Comparison of ENCODE assay signal across 8 cellular contexts in genomic region chr6:149834513-149835481, GRCh38. TPM values are rescaled to one million over a fixed set of nuclear protein-coding genes. Genes with fewer than 3 reads are reported as not detected.
DNase-seq lines count a peak whose midpoint lies in the region; ATAC-seq and TF ChIP-seq lines count a peak whose summit lies in the region.

No MANE protein-coding gene starts in this region.

- H3K9me3 Mint-ChIP-seq in activated T-cell treated with anti-CD3 and anti-CD28 coated beads, Interleukin-2, amount 50 U/mL, for 72 hours: no peaks in the 10 kb centered on the region

- in situ Hi-C loops in Panc1 (cut with HindIII; ENCODE audit: low pct_unique_long_range_greater_than_20kb, low sequenced_read_pairs): no loop called here
- in situ Hi-C loops in transverse colon (cut with MboI; ENCODE audit: low pct_ligation_motif_present in 1 of 4, low pct_unique_long_range_greater_than_20kb in 1 of 4, low sequenced_read_pairs in 3 of 4): loop anchor here in 2 of 4 donors (5.0 to 25.0 kb wide), 3 partner anchors 88 to 178 kb away; partner anchors contain the start of gene RAET1G (in 1 of the 2)

- WGBS in transverse colon (ENCODE audit: low coverage in 1 of 2), 2 donors: 48 to 50% methylated on average over 4 to 5 of the region's 5 CpGs

- H3K27ac ChIP-seq in Panc1 (ENCODE audit: low read length): no peak overlapping the region
- H3K27ac ChIP-seq in transverse colon: no peak overlapping the region

- no peaks in the 10 kb centered on the region for H3K36me3 Mint-ChIP-seq in activated T-cell treated with anti-CD3 and anti-CD28 coated beads, Interleukin-2, amount 50 U/mL, for 72 hours (ENCODE audit: insufficient read depth in 2 of 2)

- H3K27ac Mint-ChIP-seq in activated T-cell treated with anti-CD3 and anti-CD28 coated beads, Interleukin-2, amount 50 U/mL, for 72 hours: no peak overlapping the region

- H3K36me3 ChIP-seq in Panc1 (ENCODE audit: control insufficient read depth, insufficient read depth, low read length): peaks cover 14% of the 10 kb centered on the region
- no peaks in the 10 kb centered on the region for H3K36me3 ChIP-seq in transverse colon

- no peak overlapping the region for H3K4me3 Mint-ChIP-seq in activated T-cell treated with anti-CD3 and anti-CD28 coated beads, Interleukin-2, amount 50 U/mL, for 72 hours

- H3K27me3 Mint-ChIP-seq in activated T-cell treated with anti-CD3 and anti-CD28 coated beads, Interleukin-2, amount 50 U/mL, for 72 hours (ENCODE audit: low read depth): peaks cover 5% of the 10 kb centered on the region

- H3K4me1 ChIP-seq in Panc1 (ENCODE audit: control insufficient read depth, insufficient read depth, low read length) (0 out of 2 replicates have a peak, but pooled peaks cover 3% of the 10 kb centered on the region), transverse colon (peaks cover 0 to 4% (median 1%) of the 10 kb centered on the region in 4 donors)

- H3K27me3 ChIP-seq in Panc1 (ENCODE audit: control insufficient read depth, insufficient read depth, low read length): no peaks in the 10 kb centered on the region
- no peaks in the 10 kb centered on the region for H3K27me3 ChIP-seq in transverse colon

- TF ChIP-seq CTCF in HFF-Myc (IDR thresholded peaks at IDR 0.05; ENCODE audit: low read depth, low read length, missing control alignments) (peak; percentile 81), Panc1 (IDR thresholded peaks at IDR 0.05) (peak; percentile 89), fibroblast of mammary gland (conservative IDR thresholded peaks at IDR 0.05; ENCODE audit: control insufficient read depth, insufficient read depth, low read depth, low read length) (peak; percentile 98), transverse colon (IDR thresholded peaks at IDR 0.05) (peak; percentile 89 to 95 (median 92))

- no peaks in the 10 kb centered on the region for H3K4me1 Mint-ChIP-seq in activated T-cell treated with anti-CD3 and anti-CD28 coated beads, Interleukin-2, amount 50 U/mL, for 72 hours (ENCODE audit: low read depth)

- no peak for TF ChIP-seq POLR2A in transverse colon (IDR thresholded peaks at IDR 0.05)

- ATAC-seq in Panc1: peak; percentile 72
- ATAC-seq in activated T-cell treated with anti-CD3 and anti-CD28 coated beads, Interleukin-2, amount 50 U/mL, for 72 hours (replicated peaks in 1 of 2): peak; percentile 19 to 46
- ATAC-seq in GM18907 (IDR thresholded peaks at IDR 0.05; ENCODE audit: unreplicated experiment): no peak

- intact Hi-C loops in Panc1 (cut with micrococcal nuclease; ENCODE audit: unreplicated experiment): loop anchor here (1.0 to 2.0 kb wide), 2 partner anchors 31 to 92 kb away; no protein-coding TSS in a partner anchor
- intact Hi-C loops in transverse colon (cut with DNase I; ENCODE audit: low total_unique reads): loop anchor here (2.0 kb wide), 1 partner anchor 92 kb away; no protein-coding TSS in a partner anchor

- no peak for TF ChIP-seq EP300 in transverse colon (IDR thresholded peaks at IDR 0.05; ENCODE audit: low read depth)

- no TSS peak for BruUV-seq in Panc1 (replicated peaks; lab: Mats Ljungman, UMichigan)

- CTCF ChIA-PET in Panc1 (lab: Charles Lee): interaction anchor here (0.5 to 0.9 kb wide), 3 partner anchors 13 to 29 kb away, joined by 3 to 10 read pairs (median 9); no protein-coding TSS in a partner anchor

- peak; percentile 76 for DNase-seq in CD1c-positive myeloid dendritic cell (ENCODE audit: extremely low spot score)
- no peak for DNase-seq in HFF-Myc (ENCODE audit: extremely low read depth, low read depth)
- peak; percentile 62 for DNase-seq in Panc1 (ENCODE audit: low read depth, low spot score)
- peak; percentile 68 to 77 for DNase-seq in activated T-cell treated with anti-CD3 and anti-CD28 coated beads, Interleukin-2, amount 50 U/mL, for 72 hours
- peak; percentile 76 for DNase-seq in fibroblast of mammary gland (ENCODE audit: low read depth)
- DNase-seq in non-pigmented ciliary epithelial cell (ENCODE audit: low read depth): peak; percentile 41
- peak; percentile 67 for DNase-seq in transverse colon

- POLR2A ChIA-PET in Panc1 (lab: Charles Lee): interaction anchor here (0.6 kb wide), 1 partner anchor 108 kb away, joined by 3 read pairs; no protein-coding TSS in a partner anchor

- H3K9me3 ChIP-seq in Panc1 (ENCODE audit: control insufficient read depth, insufficient read depth, low read depth, low read length) (no peaks in the 10 kb centered on the region; the same call in 1 of the 2 replicates), transverse colon (no peaks in the 10 kb centered on the region)

- H3K4me3 ChIP-seq in HFF-Myc (replicated peaks; ENCODE audit: low read depth, low read length) (no peak overlapping the region), Panc1 (ENCODE audit: low read depth in 2 of 2, low read length in 2 of 2) (no peak overlapping the region), fibroblast of mammary gland (ENCODE audit: control insufficient read depth, low read depth, low read length) (no peak overlapping the region), transverse colon (no peak overlapping the region)

RNA-seq across cellular contexts. Expression of gene LRP11, which starts 29.4 kb away (rescaled TPM):
- 151 TPM for total RNA-seq in Panc1 (2021; ENCODE audit: unreplicated experiment)
- polyA plus RNA-seq in Panc1 (2012; ENCODE audit: insufficient read length): 102 TPM
- 10 to 100 TPM in 1 of 2 donors, 1 to 10 TPM in 1; 6.0 to 10.6 TPM for total RNA-seq in activated T-cell treated with anti-CD3 and anti-CD28 coated beads, Interleukin-2, amount 50 U/mL, for 72 hours
- 10 to 100 TPM in 3 of 4 donors, 1 to 10 TPM in 1; 2.2 to 50.5 (median 21.2) TPM for total RNA-seq in transverse colon
